Comparison of ENCODE assay signal across 15 cellular contexts in genomic region chr14:55120466-55121144, GRCh38. TPM values are rescaled to one million over a fixed set of nuclear protein-coding genes. Genes with fewer than 3 reads are reported as not detected.
A peak's percentile ranks its signal among the peaks of the same experiment; 100 is the strongest.
DNase-seq lines count a peak whose midpoint lies in the region; ATAC-seq, FAIRE-seq and TF ChIP-seq lines count a peak whose summit lies in the region.
"Had no signal": no experiment of that assay in that cellular context is flagged by ENCODE, and none has a peak within 500 bp of the region (broad histone marks: within the 10 kb centered on the region; RNA-seq: fewer than 3 reads in every experiment).

No MANE protein-coding gene starts in this region.

- H3K27ac ChIP-seq in naive thymus-derived CD4-positive, alpha-beta T cell (ENCODE audit: low read depth, low read length): no peak overlapping the region
- H3K27ac ChIP-seq: WERI-Rb-1 had no signal

- H3K4me1 Mint-ChIP-seq in CD14-positive monocyte: peaks cover 93% of the 10 kb centered on the region
- peaks cover 0 to 19% (median 5%) of the 10 kb centered on the region in 7 donors for H3K4me1 Mint-ChIP-seq in naive thymus-derived CD4-positive, alpha-beta T cell
- peaks cover 44% of the 10 kb centered on the region for H3K4me1 Mint-ChIP-seq in osteocyte (ENCODE audit: unreplicated experiment)

- DNase-seq in CD14-positive monocyte (ENCODE audit: low spot score): peak; percentile 69
- DNase-seq in NOMO-1 (lab: John Stamatoyannopoulos, UW; ENCODE audit: unreplicated experiment in 2 of 2): peak; percentile 68 to 78
- peak; percentile 41 to 67 for DNase-seq in erythroblast (lab: John Stamatoyannopoulos, UW)
- DNase-seq in naive thymus-derived CD4-positive, alpha-beta T cell: no peak
- no peak for DNase-seq in osteocyte (ENCODE audit: extremely low spot score, unreplicated experiment)
- no peak for DNase-seq in omental fat pad (ENCODE audit: low spot score)
- no peak for DNase-seq in stimulated activated CD4-positive, alpha-beta T cell treated with anti-CD3 and anti-CD28 coated beads, Interleukin-4, amount 100 ng/mL, for 24 hours
- DNase-seq in RCC 7860 (ENCODE audit: low spot score): no peak
- DNase-seq: activated naive CD4-positive, alpha-beta T cell treated with anti-CD3 and anti-CD28 coated beads, Interleukin-2, amount 10 ng/mL, durations not matched to agents 7 days and 5 days; GDM1; islet precursor cell; NK-92 treated with Interleukin-12 subunit alpha and Interleukin-12 subunit beta, amount 100 ng/mL, for 24 hours; WERI-Rb-1 had no signal

- no peak overlapping the region for H3K4me3 ChIP-seq in naive thymus-derived CD4-positive, alpha-beta T cell (ENCODE audit: low read length)

- peaks cover 0 to 8% of the 10 kb centered on the region in 2 donors for H3K4me1 ChIP-seq in naive thymus-derived CD4-positive, alpha-beta T cell (ENCODE audit: control insufficient read depth in 2 of 2, insufficient read depth in 2 of 2, low read length in 2 of 2)

- H3K27me3 Mint-ChIP-seq in CD14-positive monocyte (ENCODE audit: low read depth in 3 of 3) (peaks cover 0 to 6% (median 2%) of the 10 kb centered on the region in 3 donors), osteocyte (ENCODE audit: unreplicated experiment) (no peaks in the 10 kb centered on the region)
- H3K27me3 Mint-ChIP-seq in naive thymus-derived CD4-positive, alpha-beta T cell: peaks cover 0 to 30% (median 4%) of the 10 kb centered on the region in 5 donors

- H3K4me3 Mint-ChIP-seq in CD14-positive monocyte: peak overlapping the region in 1 of 2 donors; percentile 50
- H3K4me3 Mint-ChIP-seq in naive thymus-derived CD4-positive, alpha-beta T cell: no peak overlapping the region
- no peak overlapping the region for H3K4me3 Mint-ChIP-seq in osteocyte (ENCODE audit: unreplicated experiment)
- H3K4me3 Mint-ChIP-seq: activated naive CD4-positive, alpha-beta T cell treated with anti-CD3 and anti-CD28 coated beads, Interleukin-2, amount 10 ng/mL, durations not matched to agents 7 days and 5 days; brain had no signal

- no peaks in the 10 kb centered on the region for H3K27me3 ChIP-seq in naive thymus-derived CD4-positive, alpha-beta T cell (ENCODE audit: control insufficient read depth in 2 of 2, insufficient read depth in 2 of 2, low read length in 2 of 2)

- H3K36me3 ChIP-seq in naive thymus-derived CD4-positive, alpha-beta T cell (ENCODE audit: control insufficient read depth in 2 of 3, insufficient read depth in 3 of 3, low read length in 3 of 3): no peaks in the 10 kb centered on the region
- H3K36me3 ChIP-seq: WERI-Rb-1 had no signal

- no peak for FAIRE-seq in RCC 7860 (lab: Jason Lieb, UNC)
- FAIRE-seq: GM18507 had no signal

- peaks cover 0 to 6% (median 1%) of the 10 kb centered on the region in 7 donors for H3K9me3 Mint-ChIP-seq in CD14-positive monocyte
- H3K9me3 Mint-ChIP-seq in naive thymus-derived CD4-positive, alpha-beta T cell: peaks cover 0 to 2% (median 0%) of the 10 kb centered on the region in 11 donors
- no peaks in the 10 kb centered on the region for H3K9me3 Mint-ChIP-seq in osteocyte (ENCODE audit: unreplicated experiment)
- H3K9me3 Mint-ChIP-seq: activated naive CD4-positive, alpha-beta T cell treated with anti-CD3 and anti-CD28 coated beads, Interleukin-2, amount 10 ng/mL, durations not matched to agents 7 days and 5 days; brain had no signal

- intact Hi-C loops in CD14-positive monocyte (cut with micrococcal nuclease): no loop called here
- intact Hi-C loops in naive thymus-derived CD4-positive, alpha-beta T cell (cut with micrococcal nuclease): no loop called here

- TF ChIP-seq CTCF in CD14-positive monocyte (IDR thresholded peaks at IDR 0.05): no peak
- TF ChIP-seq CTCF in osteocyte (IDR thresholded peaks at IDR 0.05): no peak
- no peak for TF ChIP-seq CTCF in omental fat pad (IDR thresholded peaks at IDR 0.05)

- peak; percentile 28 for TF ChIP-seq POLR2A in erythroblast (IDR thresholded peaks at IDR 0.05; ENCODE audit: low read length)

- H3K27ac Mint-ChIP-seq in CD14-positive monocyte (peak overlapping the region; percentile 89 to 99 (median 92)), osteocyte (ENCODE audit: unreplicated experiment) (no peak overlapping the region)
- H3K27ac Mint-ChIP-seq in naive thymus-derived CD4-positive, alpha-beta T cell: peak overlapping the region in 2 of 9 donors; percentile 23 to 56
- H3K27ac Mint-ChIP-seq: activated naive CD4-positive, alpha-beta T cell treated with anti-CD3 and anti-CD28 coated beads, Interleukin-2, amount 10 ng/mL, durations not matched to agents 7 days and 5 days had no signal

- H3K9me3 ChIP-seq in naive thymus-derived CD4-positive, alpha-beta T cell (ENCODE audit: control insufficient read depth in 2 of 3, low read length in 3 of 3): no peaks in the 10 kb centered on the region

- CTCF ChIA-PET in naive thymus-derived CD4-positive, alpha-beta T cell (lab: Charles Lee): no interaction called here

- H3K36me3 Mint-ChIP-seq in CD14-positive monocyte: peaks cover 2 to 8% of the 10 kb centered on the region in 2 donors
- no peaks in the 10 kb centered on the region for H3K36me3 Mint-ChIP-seq in naive thymus-derived CD4-positive, alpha-beta T cell
- no peaks in the 10 kb centered on the region for H3K36me3 Mint-ChIP-seq in osteocyte (ENCODE audit: unreplicated experiment)
- H3K36me3 Mint-ChIP-seq: activated naive CD4-positive, alpha-beta T cell treated with anti-CD3 and anti-CD28 coated beads, Interleukin-2, amount 10 ng/mL, durations not matched to agents 7 days and 5 days; brain had no signal

- POLR2A ChIA-PET in naive thymus-derived CD4-positive, alpha-beta T cell (lab: Charles Lee): no interaction called here

- ATAC-seq in naive thymus-derived CD4-positive, alpha-beta T cell: peak; percentile 20
- ATAC-seq in omental fat pad (ENCODE audit: low FRiP score): no peak

RNA-seq across cellular contexts. Expression of gene LGALS3, which starts 8.4 kb away (rescaled TPM):
- polyA plus RNA-seq in CD14-positive monocyte: 100 to 1,000 TPM; 788 to 878 TPM
- total RNA-seq in naive thymus-derived CD4-positive, alpha-beta T cell: 10 to 100 TPM in 4 of 5 experiments, 1 to 10 TPM in 1; 7.5 to 71.7 (median 12.4) TPM
- under 1 TPM; 0.35 to 0.51 TPM for polyA plus RNA-seq in naive thymus-derived CD4-positive, alpha-beta T cell
- total RNA-seq in osteocyte (90.8 and 91.0 TPM in 2 replicates), omental fat pad (100 to 1,000 TPM; 325 to 450 (median 349) TPM)

Comparison
In these comparisons a context has a peak if more than half of its experiments do, and no peak if none do; other contexts are left out.
1. DNase-seq: peak in CD14-positive monocyte (single experiment), NOMO-1 (2 of 2) and erythroblast (2 of 2); none in naive thymus-derived CD4-positive, alpha-beta T cell (0 of 9), osteocyte (single experiment), omental fat pad (single experiment), stimulated activated CD4-positive, alpha-beta T cell treated with anti-CD3 and anti-CD28 coated beads, Interleukin-4, amount 100 ng/mL, for 24 hours (single experiment) and RCC 7860 (single experiment).